ENCODE assay signal across 8 cellular contexts in genomic region chr16:71358464-71359031, GRCh38. TPM values are rescaled to one million over a fixed set of nuclear protein-coding genes. Genes with fewer than 3 reads are reported as not detected.
DNase-seq lines count a peak whose midpoint lies in the region; ATAC-seq and TF ChIP-seq lines count a peak whose summit lies in the region.

Gene CALB2 (plus strand): TSS chr16:71358723. CDS start chr16:71358793, 70 bp downstream.

- no peak within 1 kb of the TSS for H3K27ac Mint-ChIP-seq in activated naive CD4-positive, alpha-beta T cell treated with anti-CD3 and anti-CD28 coated beads, Interleukin-2, amount 50 U/mL, for 72 hours

- DNase-seq in COLO668 (lab: John Stamatoyannopoulos, UW; ENCODE audit: unreplicated experiment) (peak; percentile 83), HL-60 (ENCODE audit: low read depth in 1 of 2, low spot score in 1 of 2) (peak; percentile 11 to 39), SJSA1 (ENCODE audit: low read depth in 1 of 2, low spot score in 2 of 2) (peak; percentile 73 to 77), cardiac muscle cell (ENCODE audit: low read depth in 1 of 2, low spot score in 1 of 2) (peak; percentile 70 to 84), posterior vena cava (ENCODE audit: low spot score) (peak; percentile 88), upper lobe of right lung (peak; percentile 83)
- peak; percentile 57 to 85 for DNase-seq in activated naive CD4-positive, alpha-beta T cell treated with anti-CD3 and anti-CD28 coated beads, Interleukin-2, amount 50 U/mL, for 72 hours (ENCODE audit: low spot score in 2 of 2)

- peaks cover 42% of the 10 kb centered on the region for H3K4me1 ChIP-seq in SJSA1 (replicated peaks)
- no peaks in the 10 kb centered on the region for H3K4me1 ChIP-seq in cardiac muscle cell (ENCODE audit: low read depth)
- H3K4me1 ChIP-seq in upper lobe of right lung = peaks cover 2% of the 10 kb centered on the region

- H3K9me3 Mint-ChIP-seq in activated naive CD4-positive, alpha-beta T cell treated with anti-CD3 and anti-CD28 coated beads, Interleukin-2, amount 50 U/mL, for 72 hours = no peaks in the 10 kb centered on the region

- H3K27me3 ChIP-seq in HL-60 (ENCODE audit: insufficient read depth, poor library complexity, severe bottlenecking) (peaks cover 2% of the 10 kb centered on the region), SJSA1 (replicated peaks) (no peaks in the 10 kb centered on the region), cardiac muscle cell (peaks cover 49% of the 10 kb centered on the region), upper lobe of right lung (peaks cover 21% of the 10 kb centered on the region)

- TF ChIP-seq CTCF in HL-60 (IDR thresholded peaks at IDR 0.05; ENCODE audit: insufficient read depth, low read length) = peak; percentile 32
- peak; percentile 66 for TF ChIP-seq CTCF in cardiac muscle cell (IDR thresholded peaks at IDR 0.05; ENCODE audit: low read depth, low read length)
- peak; percentile 95 for TF ChIP-seq CTCF in upper lobe of right lung (IDR thresholded peaks at IDR 0.05)

- ATAC-seq in GM19438 (IDR thresholded peaks at IDR 0.05; ENCODE audit: low read depth, unreplicated experiment) (peak; percentile 89), upper lobe of right lung (peak; percentile 95)
- peak; percentile 88 to 96 for ATAC-seq in activated naive CD4-positive, alpha-beta T cell treated with anti-CD3 and anti-CD28 coated beads, Interleukin-2, amount 50 U/mL, for 72 hours

- H3K36me3 ChIP-seq in SJSA1 (peaks cover 4% of the 10 kb centered on the region; the same call in 1 of the 2 replicates), cardiac muscle cell (no peaks in the 10 kb centered on the region), upper lobe of right lung (no peaks in the 10 kb centered on the region)

- intact Hi-C loops in posterior vena cava (cut with DNase I) = no loop called here
- intact Hi-C loops in upper lobe of right lung (cut with DNase I) = no loop called here

- no peak within 1 kb of the TSS for H3K27ac ChIP-seq in HL-60 (replicated peaks)
- peak within 1 kb of the TSS; percentile 62 for H3K27ac ChIP-seq in SJSA1
- no peak within 1 kb of the TSS for H3K27ac ChIP-seq in cardiac muscle cell
- no peak within 1 kb of the TSS for H3K27ac ChIP-seq in upper lobe of right lung

- H3K9me3 ChIP-seq in SJSA1 (replicated peaks) (no peaks in the 10 kb centered on the region), cardiac muscle cell (ENCODE audit: low read depth) (no peaks in the 10 kb centered on the region), upper lobe of right lung (no peaks in the 10 kb centered on the region)

- H3K36me3 Mint-ChIP-seq in activated naive CD4-positive, alpha-beta T cell treated with anti-CD3 and anti-CD28 coated beads, Interleukin-2, amount 50 U/mL, for 72 hours = no peaks in the 10 kb centered on the region

- H3K4me3 ChIP-seq in HL-60 (replicated peaks; ENCODE audit: insufficient read depth, low read length) (no peak within 1 kb of the TSS), SJSA1 (peak within 1 kb of the TSS; percentile 43), cardiac muscle cell (peak within 1 kb of the TSS; percentile 21), upper lobe of right lung (peak within 1 kb of the TSS; percentile 8)

RNA-seq across cellular contexts. Expression of gene CALB2, which starts in this region (rescaled TPM):
- total RNA-seq in SJSA1 (2014; rRNA removed; shearing (Covaris generic)) = 50.4 and 55.0 TPM in 2 replicates
- total RNA-seq in activated naive CD4-positive, alpha-beta T cell treated with anti-CD3 and anti-CD28 coated beads, Interleukin-2, amount 50 U/mL, for 72 hours = not detected
- total RNA-seq in cardiac muscle cell (0.36 and 1.3 TPM in 2 replicates), posterior vena cava (1 to 10 TPM in 1 of 2 donors, under 1 TPM in 1; 0.62 to 1.2 TPM), upper lobe of right lung (4.6 TPM)
- 0.34 and 0.45 TPM in 2 replicates for polyA plus RNA-seq in cardiac muscle cell

Comparison
In these comparisons a context has a peak if more than half of its experiments do, and no peak if none do; other contexts are left out.
1. Peak in DNase-seq and ATAC-seq in activated naive CD4-positive, alpha-beta T cell treated with anti-CD3 and anti-CD28 coated beads, Interleukin-2, amount 50 U/mL, for 72 hours; RNA of the gene not detected or under 1 TPM.
2. DNase-seq: peak in every context shown above with its lines; median percentile 88 in posterior vena cava; 83 in COLO668; 83 in upper lobe of right lung; 77 in cardiac muscle cell; 75 in SJSA1; 71 in activated naive CD4-positive, alpha-beta T cell treated with anti-CD3 and anti-CD28 coated beads, Interleukin-2, amount 50 U/mL, for 72 hours; 25 in HL-60.
3. CTCF ChIP-seq: peak in every context shown above with its lines; median percentile 95 in upper lobe of right lung; 66 in cardiac muscle cell; 32 in HL-60.